27 cellular contexts compared by ENCODE assay signal in the genomic region with DNA sequence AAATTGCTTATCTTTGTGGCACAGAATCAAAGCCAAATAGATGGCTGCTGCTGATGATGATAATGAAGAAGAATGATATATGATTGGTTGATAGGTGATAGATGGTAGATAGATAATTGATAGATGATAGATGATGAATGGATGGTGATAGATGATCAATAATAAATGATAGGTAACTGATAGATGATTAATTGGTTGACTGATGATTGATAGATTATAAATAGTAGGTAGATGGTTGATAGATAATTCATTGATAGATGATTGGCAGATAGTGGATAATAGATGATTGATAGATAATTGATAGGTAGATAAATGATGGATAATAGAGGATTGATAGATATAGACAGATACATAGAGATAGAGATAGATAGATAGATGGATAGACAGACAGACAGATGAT.
"Had no signal": no experiment of that assay in that cellular context is flagged by ENCODE, and none has a peak within 500 bp of the region (broad histone marks: within the 10 kb centered on the region; RNA-seq: fewer than 3 reads in every experiment).

No MANE protein-coding gene starts in this region.

- H3K4me1 ChIP-seq: stomach, suprapubic skin, testis, thyroid gland, tibial artery, tibial nerve, transverse colon, upper lobe of left lung, upper lobe of right lung, uterus, vagina had no signal

- H3K4me3 ChIP-seq: stomach, suprapubic skin, testis, thoracic aorta, thyroid gland, tibial artery, tibial nerve, transverse colon, upper lobe of left lung, upper lobe of right lung, uterus, vagina had no signal

- H3K27me3 ChIP-seq: suprapubic skin, testis, thyroid gland, tibial artery, tibial nerve, transverse colon, upper lobe of left lung, upper lobe of right lung, uterus, vagina had no signal

- H3K27ac ChIP-seq: stomach, suprapubic skin, testis, thoracic aorta, thyroid gland, tibial artery, tibial nerve, transverse colon, upper lobe of left lung, upper lobe of right lung, uterus, vagina had no signal

- DNase-seq: stimulated activated CD4-positive, alpha-beta T cell treated with anti-CD3 and anti-CD28 coated beads, Interleukin-2, amount 100 ng/mL, for 48 hours; stimulated activated CD4-positive, alpha-beta T cell treated with anti-CD3 and anti-CD28 coated beads, Interleukin-4, amount 100 ng/mL, for 1 hour; stimulated activated CD4-positive, alpha-beta T cell treated with anti-CD3 and anti-CD28 coated beads, Interleukin-4, amount 100 ng/mL, for 24 hours; stimulated activated CD4-positive, alpha-beta T cell treated with anti-CD3 and anti-CD28 coated beads, Interleukin-4, amount 100 ng/mL, for 4 hours; stimulated activated CD8-positive, alpha-beta memory T cell treated with anti-CD3 and anti-CD28 coated beads, Interleukin-4, amount 100 ng/mL, for 48 hours; stimulated activated naive B cell treated with anti-CD40 and anti-IgM and Interleukin-4, amounts not matched to agents 10 μg/mL and 1 μg/mL and 100 μg/mL, for 72 hours; stimulated activated naive CD4-positive, alpha-beta T cell; stimulated activated naive CD4-positive, alpha-beta T cell treated with Interleukin-2 at 50 U/mL for 16 hours; stimulated activated naive CD8-positive, alpha-beta T cell treated with anti-CD3 and anti-CD28 coated beads, Interleukin-15, amount 100 ng/mL, for 72 hours; stimulated activated naive CD8-positive, alpha-beta T cell treated with anti-CD3 and anti-CD28 coated beads, Interleukin-15, Interleukin-2, amounts not matched to agents 100 U/mL and 50 U/mL, for 24 hours; stomach; substantia nigra; testis; thyroid gland; tibial artery; transverse colon; trophoblast cell; upper lobe of left lung; upper lobe of right lung; uterus had no signal

- H3K9me3 ChIP-seq: testis, thoracic aorta, thyroid gland, transverse colon, upper lobe of right lung, uterus, vagina had no signal

- H3K36me3 ChIP-seq: stomach, suprapubic skin, thoracic aorta, thyroid gland, tibial artery, tibial nerve, transverse colon, upper lobe of left lung, upper lobe of right lung, uterus, vagina had no signal

- ATAC-seq: stimulated activated effector memory CD8-positive, alpha-beta T cell treated with anti-CD3 and anti-CD28 coated beads, Interleukin-12 subunit alpha, Interleukin-12 subunit beta, amount 100 ng/mL, for 72 hours; stimulated activated memory B cell treated with anti-CD40 and anti-IgM and Interleukin-4, amounts not matched to agents 10 μg/mL and 1 μg/mL and 100 μg/mL, for 72 hours; stimulated activated naive B cell treated with anti-CD40 and anti-IgM and Interleukin-4, amounts not matched to agents 10 μg/mL and 1 μg/mL and 100 μg/mL, for 72 hours; stimulated activated naive CD8-positive, alpha-beta T cell treated with anti-CD3 and anti-CD28 coated beads, Interleukin-15, amount 100 ng/mL, for 72 hours; stimulated activated naive CD8-positive, alpha-beta T cell treated with anti-CD3 and anti-CD28 coated beads, Interleukin-15, Interleukin-2, amounts not matched to agents 100 U/mL and 50 U/mL, for 24 hours; upper lobe of right lung had no signal

- FAIRE-seq: urothelium cell line had no signal
